Comparison of ENCODE assay signal across 21 cellular contexts in the genomic region with DNA sequence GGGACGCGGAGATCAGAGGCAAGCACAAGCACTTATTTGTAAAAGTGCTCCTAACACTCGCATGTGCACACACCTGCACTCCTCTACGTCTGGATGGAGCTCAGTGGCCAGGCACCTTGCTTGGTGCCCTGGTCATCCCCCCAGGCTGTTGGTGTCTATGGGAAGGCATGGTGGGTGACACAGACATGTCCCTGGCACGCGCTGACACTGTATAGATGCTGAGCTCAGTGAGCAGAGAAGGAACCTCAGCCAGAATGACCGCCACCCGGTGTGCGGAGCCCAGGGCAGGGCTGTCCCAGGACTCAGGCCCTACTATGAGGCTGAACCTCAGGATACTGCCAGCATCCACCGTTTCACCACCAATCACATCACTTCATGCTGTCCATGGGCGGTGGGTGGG.
"Had no signal": no experiment of that assay in that cellular context is flagged by ENCODE, and none has a peak within 500 bp of the region (broad histone marks: within the 10 kb centered on the region; RNA-seq: fewer than 3 reads in every experiment).

No MANE protein-coding gene starts in this region.

- DNase-seq: activated B cell treated with CpG ODN at 0.5 μM for 24 hours; activated CD4-positive, alpha-beta T cell treated with anti-CD3 and anti-CD28 coated beads for 1 hour; activated CD4-positive, alpha-beta T cell treated with anti-CD3 and anti-CD28 coated beads, Interleukin-2, amount 10 ng/mL, durations not matched to agents 24 days and 14 days; activated CD4-positive, alpha-beta T cell treated with anti-CD3 and anti-CD28 coated beads, Interleukin-2, amount 50 U/mL, for 48 hours; activated CD8-positive, alpha-beta memory T cell treated with anti-CD3 and anti-CD28 coated beads, Interleukin-2, amount 10 ng/mL, durations not matched to agents 7 days and 5 days; activated gamma-delta T cell; activated naive CD4-positive, alpha-beta T cell treated with anti-CD3 and anti-CD28 coated beads for 36 hours; activated T-cell treated with anti-CD3 and anti-CD28 coated beads, Interleukin-2, amount 50 U/mL, for 4 hours; KG1; NCI-H1092; NCI-H1417; NCI-H1930; NCI-H2171; NCI-H226; NCI-H510A; NCI-H526 treated with DMSO at 0.1 percent for 48 hours; NCI-H82; RPMI8226; SHP77 had no signal

- H3K9me3 Mint-ChIP-seq: activated B cell treated with CpG ODN at 0.5 μM for 24 hours; activated CD4-positive, alpha-beta T cell treated with anti-CD3 and anti-CD28 coated beads, Interleukin-2, amount 10 ng/mL, durations not matched to agents 24 days and 14 days; activated naive CD4-positive, alpha-beta T cell treated with anti-CD3 and anti-CD28 coated beads for 36 hours; activated T-cell treated with anti-CD3 and anti-CD28 coated beads, Interleukin-2, amount 50 U/mL, for 4 hours; T-helper 1 cell treated with Interleukin-12 subunit alpha and Interleukin-12 subunit beta and Interleukin-4 antibody, amounts not matched to agents 30 μg/mL and 1 μg/mL, for 36 hours had no signal

- H3K27ac Mint-ChIP-seq: activated B cell treated with CpG ODN at 0.5 μM for 24 hours; activated CD4-positive, alpha-beta T cell treated with anti-CD3 and anti-CD28 coated beads, Interleukin-2, amount 10 ng/mL, durations not matched to agents 24 days and 14 days; activated CD8-positive, alpha-beta memory T cell treated with anti-CD3 and anti-CD28 coated beads, Interleukin-2, amount 10 ng/mL, durations not matched to agents 7 days and 5 days; activated naive CD4-positive, alpha-beta T cell treated with anti-CD3 and anti-CD28 coated beads for 36 hours; activated naive CD8-positive, alpha-beta T cell; T-helper 1 cell treated with Interleukin-12 subunit alpha and Interleukin-12 subunit beta and Interleukin-4 antibody, amounts not matched to agents 30 μg/mL and 1 μg/mL, for 36 hours had no signal

- ATAC-seq: activated CD8-positive, alpha-beta memory T cell treated with anti-CD3 and anti-CD28 coated beads, Interleukin-2, amount 10 ng/mL, durations not matched to agents 7 days and 5 days; activated T-cell treated with anti-CD3 and anti-CD28 coated beads, Interleukin-2, amount 50 U/mL, for 4 hours had no signal

- H3K4me3 Mint-ChIP-seq: activated B cell treated with CpG ODN at 0.5 μM for 24 hours; activated CD4-positive, alpha-beta T cell treated with anti-CD3 and anti-CD28 coated beads, Interleukin-2, amount 10 ng/mL, durations not matched to agents 24 days and 14 days; activated CD8-positive, alpha-beta memory T cell treated with anti-CD3 and anti-CD28 coated beads, Interleukin-2, amount 10 ng/mL, durations not matched to agents 7 days and 5 days; activated naive CD4-positive, alpha-beta T cell treated with anti-CD3 and anti-CD28 coated beads for 36 hours; activated naive CD8-positive, alpha-beta T cell; activated T-cell treated with anti-CD3 and anti-CD28 coated beads, Interleukin-2, amount 50 U/mL, for 4 hours; T-helper 1 cell treated with Interleukin-12 subunit alpha and Interleukin-12 subunit beta and Interleukin-4 antibody, amounts not matched to agents 30 μg/mL and 1 μg/mL, for 36 hours had no signal

- H3K27me3 Mint-ChIP-seq: activated B cell treated with CpG ODN at 0.5 μM for 24 hours; activated CD4-positive, alpha-beta T cell treated with anti-CD3 and anti-CD28 coated beads, Interleukin-2, amount 10 ng/mL, durations not matched to agents 24 days and 14 days; activated CD8-positive, alpha-beta memory T cell treated with anti-CD3 and anti-CD28 coated beads, Interleukin-2, amount 10 ng/mL, durations not matched to agents 7 days and 5 days; activated naive CD8-positive, alpha-beta T cell had no signal

- H3K4me1 Mint-ChIP-seq: activated CD4-positive, alpha-beta T cell treated with anti-CD3 and anti-CD28 coated beads, Interleukin-2, amount 10 ng/mL, durations not matched to agents 24 days and 14 days had no signal
